In genomic region chr12:19937161-19937560, GRCh38 we compare ENCODE assay signal across 18 cellular contexts.
"Had no signal": no experiment of that assay in that cellular context is flagged by ENCODE, and none has a peak within 500 bp of the region (broad histone marks: within the 10 kb centered on the region; RNA-seq: fewer than 3 reads in every experiment).

No MANE protein-coding gene starts in this region.

- H3K36me3 ChIP-seq: colonic mucosa, heart left ventricle, ovary, right atrium auricular region, sigmoid colon, transverse colon had no signal

- H3K4me3 ChIP-seq: colonic mucosa, dorsolateral prefrontal cortex, heart left ventricle, ovary, right atrium auricular region, sigmoid colon, skin epidermis, thoracic aorta, transverse colon had no signal

- FAIRE-seq: frontal cortex, islet of Langerhans had no signal

- H3K9me3 ChIP-seq: colonic mucosa, heart left ventricle, ovary, right atrium auricular region, thoracic aorta, transverse colon had no signal

- DNase-seq: colonic mucosa; dorsolateral prefrontal cortex; effector CD8-positive, alpha-beta T cell; heart left ventricle; hypothalamus; natural killer cell; ovary; sigmoid colon; stimulated activated CD4-positive, alpha-beta T cell treated with anti-CD3 and anti-CD28 coated beads, Interleukin-2, amount 100 ng/mL, for 24 hours; stimulated activated CD4-positive, alpha-beta T cell treated with anti-CD3 and anti-CD28 coated beads, Interleukin-4, amount 100 ng/mL, for 4 hours; stimulated activated naive B cell treated with anti-CD40 and anti-IgM and Interleukin-4, amounts not matched to agents 10 μg/mL and 1 μg/mL and 100 μg/mL, for 72 hours; stimulated activated naive CD8-positive, alpha-beta T cell treated with anti-CD3 and anti-CD28 coated beads, Interleukin-15, amount 100 ng/mL, for 72 hours; transverse colon had no signal

- H3K27ac ChIP-seq: colonic mucosa, dorsolateral prefrontal cortex, heart left ventricle, ovary, right atrium auricular region, sigmoid colon, skin epidermis, thoracic aorta, transverse colon had no signal

- H3K4me1 ChIP-seq: colonic mucosa, heart left ventricle, right atrium auricular region, sigmoid colon, transverse colon had no signal
